In genomic region chr6:67679566-67680296, GRCh38 we compare ENCODE assay signal across 16 cellular contexts.
"Had no signal": no experiment of that assay in that cellular context is flagged by ENCODE, and none has a peak within 500 bp of the region (broad histone marks: within the 10 kb centered on the region; RNA-seq: fewer than 3 reads in every experiment).

No MANE protein-coding gene starts in this region.

- H3K4me1 ChIP-seq: adrenal gland, left lung, pancreas had no signal

- H3K9me3 ChIP-seq: adrenal gland, pancreas had no signal

- H3K27me3 ChIP-seq: adrenal gland, left lung, pancreas had no signal

- H3K27ac Mint-ChIP-seq: activated CD4-positive, alpha-beta memory T cell treated with anti-CD3 and anti-CD28 coated beads, Interleukin-2, amount 10 ng/mL, durations not matched to agents 7 days and 5 days; naive thymus-derived CD4-positive, alpha-beta T cell; WTC11 had no signal

- H3K36me3 Mint-ChIP-seq: naive thymus-derived CD4-positive, alpha-beta T cell had no signal

- H3K27me3 Mint-ChIP-seq: activated CD4-positive, alpha-beta memory T cell treated with anti-CD3 and anti-CD28 coated beads, Interleukin-2, amount 10 ng/mL, durations not matched to agents 7 days and 5 days; naive thymus-derived CD4-positive, alpha-beta T cell had no signal

- H3K4me3 Mint-ChIP-seq: activated CD4-positive, alpha-beta memory T cell treated with anti-CD3 and anti-CD28 coated beads, Interleukin-2, amount 10 ng/mL, durations not matched to agents 7 days and 5 days; activated T-cell treated with anti-CD3 and anti-CD28 coated beads, Interleukin-2, amount 50 U/mL, for 4 hours; naive thymus-derived CD4-positive, alpha-beta T cell; WTC11 had no signal

- FAIRE-seq: bronchial epithelial cell, urothelium cell line had no signal

- H3K27ac ChIP-seq: adrenal gland, left lung, pancreas had no signal

- H3K4me3 ChIP-seq: adrenal gland, left lung, pancreas had no signal

- H3K4me1 Mint-ChIP-seq: activated CD4-positive, alpha-beta memory T cell treated with anti-CD3 and anti-CD28 coated beads, Interleukin-2, amount 10 ng/mL, durations not matched to agents 7 days and 5 days; naive thymus-derived CD4-positive, alpha-beta T cell; WTC11 had no signal

- DNase-seq: activated CD4-positive, alpha-beta memory T cell treated with anti-CD3 and anti-CD28 coated beads, Interleukin-2, amount 10 ng/mL, durations not matched to agents 7 days and 5 days; activated CD4-positive, alpha-beta T cell treated with anti-CD3 and anti-CD28 coated beads for 4 hours; activated effector memory CD4-positive, alpha-beta T cell treated with Interleukin-2 at 50 U/mL for 16 hours; activated naive CD4-positive, alpha-beta T cell treated with anti-CD3 and anti-CD28 coated beads, Interleukin-2, amount 50 U/mL, for 16 hours; activated T-cell treated with anti-CD3 and anti-CD28 coated beads, Interleukin-2, amount 50 U/mL, for 4 hours; adrenal gland; erythroblast; kidney; left lung; naive thymus-derived CD4-positive, alpha-beta T cell; pancreas; stimulated activated CD4-positive, alpha-beta T cell treated with anti-CD3 and anti-CD28 coated beads, Interleukin-2, amount 100 ng/mL, for 24 hours; T-helper 2 cell had no signal

- H3K36me3 ChIP-seq: adrenal gland, left lung, pancreas had no signal
